In genomic region chr6:11398451-11399326, GRCh38 we compare ENCODE assay signal across 23 cellular contexts.
DNase-seq lines count a peak whose midpoint lies in the region; ATAC-seq, FAIRE-seq and TF ChIP-seq lines count a peak whose summit lies in the region.
"Had no signal": no experiment of that assay in that cellular context is flagged by ENCODE, and none has a peak within 500 bp of the region (broad histone marks: within the 10 kb centered on the region; RNA-seq: fewer than 3 reads in every experiment).

No MANE protein-coding gene starts in this region.

- no peaks in the 10 kb centered on the region for H3K9me1 ChIP-seq in endothelial cell of umbilical vein (replicated peaks; ENCODE audit: control insufficient read depth, extremely low read depth, insufficient read depth, low read length)

- H3K79me2 ChIP-seq in endothelial cell of umbilical vein (ENCODE audit: control insufficient read depth, insufficient read depth, low read length) = no peaks in the 10 kb centered on the region

- H3K23ac ChIP-seq in mesenchymal stem cell (ENCODE audit: low read length in 2 of 2) = no peak overlapping the region

- no peak overlapping the region for H3K18ac ChIP-seq in mesenchymal stem cell (ENCODE audit: low read depth in 1 of 2, low read length in 2 of 2)

- TF ChIP-seq POLR2A in NB4 (IDR thresholded peaks at IDR 0.05; ENCODE audit: extremely low read depth, insufficient read length) = no peak
- no peak for TF ChIP-seq POLR2A in endothelial cell of umbilical vein (IDR thresholded peaks at IDR 0.05; ENCODE audit: low read depth, low read length)

- intact Hi-C loops in endothelial cell of umbilical vein (cut with micrococcal nuclease) = no loop called here
- intact Hi-C loops in posterior vena cava (cut with DNase I) = no loop called here

- no peak overlapping the region for H2BK120ac ChIP-seq in mesenchymal stem cell (ENCODE audit: low read depth, low read length)

- no peak overlapping the region for H2BK5ac ChIP-seq in mesenchymal stem cell (ENCODE audit: low read depth, low read length, poor library complexity, severe bottlenecking)

- H3K9me3 Mint-ChIP-seq in effector memory CD8-positive, alpha-beta T cell = peaks cover 0 to 4% of the 10 kb centered on the region in 2 donors
- H3K9me3 Mint-ChIP-seq: activated naive CD8-positive, alpha-beta T cell treated with anti-CD3 and anti-CD28 coated beads for 36 hours; CD4-positive, alpha-beta T cell had no signal

- H3K4me1 Mint-ChIP-seq in effector memory CD8-positive, alpha-beta T cell (ENCODE audit: low read depth in 2 of 2) = no peaks in the 10 kb centered on the region
- H3K4me1 Mint-ChIP-seq: activated naive CD8-positive, alpha-beta T cell treated with anti-CD3 and anti-CD28 coated beads for 36 hours had no signal

- H2AFZ ChIP-seq in endothelial cell of umbilical vein (ENCODE audit: low read depth, low read length) = no peak overlapping the region
- H2AFZ ChIP-seq in mesenchymal stem cell (ENCODE audit: low read depth, low read length) = no peak overlapping the region

- ATAC-seq in effector memory CD8-positive, alpha-beta T cell (replicated peaks) = no peak

- no peak overlapping the region for H3K4me3 Mint-ChIP-seq in effector memory CD8-positive, alpha-beta T cell
- H3K4me3 Mint-ChIP-seq: activated naive CD8-positive, alpha-beta T cell treated with anti-CD3 and anti-CD28 coated beads for 36 hours; brain; CD4-positive, alpha-beta T cell; nephron progenitor cell had no signal

- CTCF ChIA-PET in endothelial cell of umbilical vein (lab: Charles Lee) = interaction anchor here (0.7 to 0.8 kb wide), 2 partner anchors 12 to 1514 kb away, joined by 3 to 4 read pairs; no protein-coding TSS in a partner anchor

- H3K4me1 ChIP-seq in BLaER1 treated with 17β-estradiol and CSF1 and Interleukin-3, amounts not matched to agents 10 nM and 100 nM = peaks cover 8 to 55% (median 27%) of the 10 kb centered on the region in 10 experiments
- H3K4me1 ChIP-seq in endothelial cell of umbilical vein (ENCODE audit: control insufficient read depth, extremely low read depth, insufficient read depth, low read length) = peaks cover 2% of the 10 kb centered on the region
- H3K4me1 ChIP-seq in mesenchymal stem cell (ENCODE audit: control insufficient read depth, insufficient read depth, low read depth, low read length) = peaks cover 2% of the 10 kb centered on the region
- H3K4me1 ChIP-seq: prostate gland had no signal

- peak; percentile 57 for DNase-seq in NB4 (ENCODE audit: low read depth)
- no peak for DNase-seq in endothelial cell of umbilical vein (ENCODE audit: low read depth, low spot score)
- peak; percentile 40 for DNase-seq in mesenchymal stem cell
- DNase-seq in posterior vena cava (ENCODE audit: low spot score) = no peak
- no peak for DNase-seq in coronary artery (ENCODE audit: low spot score)
- DNase-seq in effector memory CD8-positive, alpha-beta T cell = no peak
- DNase-seq in Kasumi-1 (lab: John Stamatoyannopoulos, UW) = no peak
- DNase-seq: activated CD4-positive, CD25-positive, alpha-beta regulatory T cell treated with anti-CD3 and anti-CD28 coated beads, Interleukin-2, amount 50 U/mL, for 72 hours; activated naive CD8-positive, alpha-beta T cell treated with anti-CD3 and anti-CD28 coated beads for 36 hours; CD4-positive, alpha-beta T cell; foreskin melanocyte; Karpas-422; kidney glomerular epithelial cell; NCI-H1436 treated with DMSO at 0.1 percent for 48 hours; NCI-H2171 treated with DMSO at 0.1 percent for 48 hours; NCI-H748 treated with DMSO at 0.1 percent for 48 hours; nephron progenitor cell; stimulated activated CD8-positive, alpha-beta memory T cell treated with anti-CD3 and anti-CD28 coated beads, Interleukin-4, amount 100 ng/mL, for 48 hours; substantia nigra; T1000 had no signal

- H2BK15ac ChIP-seq in mesenchymal stem cell (ENCODE audit: low read depth, poor library complexity, severe bottlenecking) = no peak overlapping the region

- no peak overlapping the region for H3K14ac ChIP-seq in mesenchymal stem cell (ENCODE audit: low read length in 2 of 2)

- peak overlapping the region in 7 of 11 experiments; percentile 9 to 57 (median 47); a peak in 10 of 22 replicates for H3K4me2 ChIP-seq in BLaER1 treated with 17β-estradiol and CSF1 and Interleukin-3, amounts not matched to agents 10 nM and 100 nM
- H3K4me2 ChIP-seq in endothelial cell of umbilical vein (ENCODE audit: insufficient read depth, low read length) (no peak overlapping the region), mesenchymal stem cell (ENCODE audit: low read length, poor library complexity, severe bottlenecking) (no peak overlapping the region)

- no peaks in the 10 kb centered on the region for H4K20me1 ChIP-seq in BLaER1 treated with 17β-estradiol and CSF1 and Interleukin-3, amounts not matched to agents 10 nM and 100 nM
- H4K20me1 ChIP-seq in endothelial cell of umbilical vein (replicated peaks; ENCODE audit: control insufficient read depth, extremely low read depth, insufficient read depth, low read length) = no peaks in the 10 kb centered on the region

- no peaks in the 10 kb centered on the region for H3K36me3 Mint-ChIP-seq in effector memory CD8-positive, alpha-beta T cell (ENCODE audit: insufficient read depth)
- H3K36me3 Mint-ChIP-seq: activated naive CD8-positive, alpha-beta T cell treated with anti-CD3 and anti-CD28 coated beads for 36 hours; brain had no signal

- H2BK12ac ChIP-seq in mesenchymal stem cell (ENCODE audit: low read length in 2 of 2) = no peak overlapping the region

- POLR2A ChIA-PET in endothelial cell of umbilical vein (lab: Charles Lee) = no interaction called here

- H3K36me3 ChIP-seq in BLaER1 treated with 17β-estradiol and CSF1 and Interleukin-3, amounts not matched to agents 10 nM and 100 nM = no peaks in the 10 kb centered on the region
- H3K36me3 ChIP-seq in endothelial cell of umbilical vein (ENCODE audit: control insufficient read depth in 2 of 2, extremely low read depth in 1 of 2, insufficient read depth in 2 of 2, low read length in 2 of 2) (no peaks in the 10 kb centered on the region), mesenchymal stem cell (ENCODE audit: control insufficient read depth in 1 of 2, insufficient read depth in 2 of 2, low read depth in 1 of 2, low read length in 2 of 2) (no peaks in the 10 kb centered on the region)
- H3K36me3 ChIP-seq: prostate gland had no signal

- H3K27ac Mint-ChIP-seq in effector memory CD8-positive, alpha-beta T cell = no peak overlapping the region
- H3K27ac Mint-ChIP-seq: activated naive CD8-positive, alpha-beta T cell treated with anti-CD3 and anti-CD28 coated beads for 36 hours; CD4-positive, alpha-beta T cell; nephron progenitor cell had no signal

- H3K9ac ChIP-seq in BLaER1 treated with 17β-estradiol and CSF1 and Interleukin-3, amounts not matched to agents 10 nM and 100 nM = no peak overlapping the region
- H3K9ac ChIP-seq in endothelial cell of umbilical vein (replicated peaks; ENCODE audit: extremely low read depth, insufficient read depth, low read length) = no peak overlapping the region
- H3K9ac ChIP-seq in mesenchymal stem cell (ENCODE audit: low read length) = no peak overlapping the region

- no peaks in the 10 kb centered on the region for H3K79me1 ChIP-seq in mesenchymal stem cell (replicated peaks; ENCODE audit: low read length, poor library complexity, severe bottlenecking)

- H3K4me3 ChIP-seq in BLaER1 treated with 17β-estradiol and CSF1 and Interleukin-3, amounts not matched to agents 10 nM and 100 nM = no peak overlapping the region
- H3K4me3 ChIP-seq in NB4 (ENCODE audit: low read depth, low read length) = no peak overlapping the region
- H3K4me3 ChIP-seq in endothelial cell of umbilical vein (replicated peaks in 1 of 3; ENCODE audit: insufficient read depth in 1 of 3, low read depth in 1 of 3, low read length in 3 of 3) = no peak overlapping the region
- H3K4me3 ChIP-seq in mesenchymal stem cell (ENCODE audit: insufficient read depth in 1 of 2, low read depth in 1 of 2, low read length in 2 of 2) = no peak overlapping the region
- H3K4me3 ChIP-seq in coronary artery = no peak overlapping the region
- H3K4me3 ChIP-seq: prostate gland had no signal

- peaks cover 14 to 19% of the 10 kb centered on the region in 2 donors for H3K27me3 Mint-ChIP-seq in effector memory CD8-positive, alpha-beta T cell
- H3K27me3 Mint-ChIP-seq: activated naive CD8-positive, alpha-beta T cell treated with anti-CD3 and anti-CD28 coated beads for 36 hours; CD4-positive, alpha-beta T cell had no signal

- no peak overlapping the region for H2AK5ac ChIP-seq in mesenchymal stem cell (ENCODE audit: low read length, severe bottlenecking)

- 98% methylated on average over 4 of the region's 6 CpGs for WGBS in mesenchymal stem cell

- H3K27ac ChIP-seq in BLaER1 treated with 17β-estradiol and CSF1 and Interleukin-3, amounts not matched to agents 10 nM and 100 nM = no peak overlapping the region; a peak in 1 of 22 replicates
- no peak overlapping the region for H3K27ac ChIP-seq in endothelial cell of umbilical vein (ENCODE audit: insufficient read depth, low read depth, low read length)
- no peak overlapping the region for H3K27ac ChIP-seq in mesenchymal stem cell (ENCODE audit: low read length, poor library complexity, severe bottlenecking)
- no peak overlapping the region for H3K27ac ChIP-seq in coronary artery
- H3K27ac ChIP-seq: prostate gland had no signal

- peak; percentile 59 for FAIRE-seq in endothelial cell of umbilical vein (lab: Jason Lieb, UNC)

- H4K8ac ChIP-seq in mesenchymal stem cell (ENCODE audit: low read length) = no peak overlapping the region

- H3K9me3 ChIP-seq in BLaER1 treated with 17β-estradiol and CSF1 and Interleukin-3, amounts not matched to agents 10 nM and 100 nM (replicated peaks in 1 of 11) = peaks cover 0 to 45% (median 25%) of the 10 kb centered on the region in 11 experiments; a peak in 20 of 22 replicates
- H3K9me3 ChIP-seq in endothelial cell of umbilical vein (replicated peaks; ENCODE audit: control insufficient read depth, insufficient read depth, low read length) (no peaks in the 10 kb centered on the region), mesenchymal stem cell (ENCODE audit: control insufficient read depth, low read length) (no peaks in the 10 kb centered on the region)
- H3K9me3 ChIP-seq: prostate gland had no signal

- H3K27me3 ChIP-seq in BLaER1 treated with 17β-estradiol and CSF1 and Interleukin-3, amounts not matched to agents 10 nM and 100 nM = no peaks in the 10 kb centered on the region
- H3K27me3 ChIP-seq in endothelial cell of umbilical vein (ENCODE audit: control insufficient read depth in 2 of 2, insufficient read depth in 2 of 2, low read length in 2 of 2) = peaks cover 0 to 5% of the 10 kb centered on the region in 2 experiments
- H3K27me3 ChIP-seq in mesenchymal stem cell (ENCODE audit: control insufficient read depth in 1 of 2, insufficient read depth in 1 of 2, low read length in 2 of 2) = no peaks in the 10 kb centered on the region

- TF ChIP-seq CTCF in NB4 (IDR thresholded peaks at IDR 0.05; ENCODE audit: low read depth, low read length) (no peak), endothelial cell of umbilical vein (IDR thresholded peaks at IDR 0.05; ENCODE audit: extremely low read depth in 1 of 2, insufficient read depth in 1 of 2, low read depth in 1 of 2, low read length in 2 of 2) (no peak), coronary artery (IDR thresholded peaks at IDR 0.05) (no peak)

- H4K91ac ChIP-seq in mesenchymal stem cell (ENCODE audit: low read length) = no peak overlapping the region

- dilution Hi-C loops in endothelial cell of umbilical vein (cut with MboI; ENCODE audit: extremely low pct_ligation_motif_present, low sequenced_read_pairs) = no loop called here

- BruUV-seq in endothelial cell of umbilical vein (replicated peaks; lab: Mats Ljungman, UMichigan) = no TSS peak

- H3K4ac ChIP-seq in mesenchymal stem cell (ENCODE audit: low read depth in 1 of 2, low read length in 2 of 2) = no peak overlapping the region

Comparison
In these comparisons a context has a peak if more than half of its experiments do, and no peak if none do; other contexts are left out.
1. H3K4me2 ChIP-seq: peak in BLaER1 treated with 17β-estradiol and CSF1 and Interleukin-3, amounts not matched to agents 10 nM and 100 nM (7 of 11); none in endothelial cell of umbilical vein (single experiment) and mesenchymal stem cell (single experiment).
2. DNase-seq: peak in NB4 (single experiment) and mesenchymal stem cell (single experiment); none in endothelial cell of umbilical vein (single experiment), posterior vena cava (single experiment), coronary artery (single experiment), effector memory CD8-positive, alpha-beta T cell (0 of 3) and Kasumi-1 (0 of 2).